In the genomic region with DNA sequence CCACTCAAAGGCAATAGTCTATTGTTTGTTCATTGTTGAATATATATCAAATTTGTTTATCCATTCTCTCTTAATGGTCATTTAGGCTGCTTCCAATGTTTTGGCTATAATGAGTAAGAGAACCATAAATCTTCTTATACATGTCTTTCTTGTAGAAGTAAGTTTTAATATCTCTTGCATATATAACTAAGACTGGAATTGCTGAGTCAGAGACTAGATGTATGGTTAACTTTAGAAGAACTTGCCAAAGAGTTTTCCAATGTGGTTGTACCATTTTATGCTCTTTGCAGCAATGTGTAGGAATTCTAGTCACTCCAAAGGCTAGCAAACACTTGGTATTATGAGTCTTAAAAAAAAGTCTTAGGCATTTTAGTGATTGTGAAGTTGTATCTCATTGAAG, we compare ENCODE assay signal across 27 cellular contexts.
"Had no signal": no experiment of that assay in that cellular context is flagged by ENCODE, and none has a peak within 500 bp of the region (broad histone marks: within the 10 kb centered on the region; RNA-seq: fewer than 3 reads in every experiment).

No MANE protein-coding gene starts in this region.

- FAIRE-seq: urothelium cell line had no signal

- DNase-seq: stimulated activated CD4-positive, alpha-beta T cell treated with anti-CD3 and anti-CD28 coated beads, Interleukin-2, amount 100 ng/mL, for 48 hours; stimulated activated CD4-positive, alpha-beta T cell treated with anti-CD3 and anti-CD28 coated beads, Interleukin-4, amount 100 ng/mL, for 1 hour; stimulated activated CD4-positive, alpha-beta T cell treated with anti-CD3 and anti-CD28 coated beads, Interleukin-4, amount 100 ng/mL, for 24 hours; stimulated activated CD4-positive, alpha-beta T cell treated with anti-CD3 and anti-CD28 coated beads, Interleukin-4, amount 100 ng/mL, for 4 hours; stimulated activated CD8-positive, alpha-beta memory T cell treated with anti-CD3 and anti-CD28 coated beads, Interleukin-4, amount 100 ng/mL, for 48 hours; stimulated activated naive B cell treated with anti-CD40 and anti-IgM and Interleukin-4, amounts not matched to agents 10 μg/mL and 1 μg/mL and 100 μg/mL, for 72 hours; stimulated activated naive CD4-positive, alpha-beta T cell; stimulated activated naive CD4-positive, alpha-beta T cell treated with Interleukin-2 at 50 U/mL for 16 hours; stimulated activated naive CD8-positive, alpha-beta T cell treated with anti-CD3 and anti-CD28 coated beads, Interleukin-15, amount 100 ng/mL, for 72 hours; stimulated activated naive CD8-positive, alpha-beta T cell treated with anti-CD3 and anti-CD28 coated beads, Interleukin-15, Interleukin-2, amounts not matched to agents 100 U/mL and 50 U/mL, for 24 hours; stomach; substantia nigra; testis; thyroid gland; tibial artery; transverse colon; trophoblast cell; upper lobe of left lung; upper lobe of right lung; uterus had no signal

- H3K4me3 ChIP-seq: stomach, suprapubic skin, testis, thoracic aorta, thyroid gland, tibial artery, tibial nerve, transverse colon, upper lobe of left lung, upper lobe of right lung, uterus, vagina had no signal

- H3K4me1 ChIP-seq: stomach, suprapubic skin, testis, thyroid gland, tibial nerve, transverse colon, upper lobe of left lung, upper lobe of right lung, uterus, vagina had no signal

- H3K27me3 ChIP-seq: stomach, suprapubic skin, testis, thyroid gland, tibial artery, tibial nerve, transverse colon, upper lobe of left lung, upper lobe of right lung, uterus, vagina had no signal

- H3K9me3 ChIP-seq: stomach, suprapubic skin, testis, thoracic aorta, thyroid gland, tibial artery, tibial nerve, transverse colon, upper lobe of left lung, upper lobe of right lung, uterus, vagina had no signal

- ATAC-seq: stimulated activated effector memory CD8-positive, alpha-beta T cell treated with anti-CD3 and anti-CD28 coated beads, Interleukin-12 subunit alpha, Interleukin-12 subunit beta, amount 100 ng/mL, for 72 hours; stimulated activated memory B cell treated with anti-CD40 and anti-IgM and Interleukin-4, amounts not matched to agents 10 μg/mL and 1 μg/mL and 100 μg/mL, for 72 hours; stimulated activated naive B cell treated with anti-CD40 and anti-IgM and Interleukin-4, amounts not matched to agents 10 μg/mL and 1 μg/mL and 100 μg/mL, for 72 hours; stimulated activated naive CD8-positive, alpha-beta T cell treated with anti-CD3 and anti-CD28 coated beads, Interleukin-15, amount 100 ng/mL, for 72 hours; stimulated activated naive CD8-positive, alpha-beta T cell treated with anti-CD3 and anti-CD28 coated beads, Interleukin-15, Interleukin-2, amounts not matched to agents 100 U/mL and 50 U/mL, for 24 hours; upper lobe of right lung had no signal

- H3K36me3 ChIP-seq: stomach, suprapubic skin, thoracic aorta, thyroid gland, tibial artery, tibial nerve, transverse colon, upper lobe of left lung, upper lobe of right lung, uterus, vagina had no signal

- H3K27ac ChIP-seq: stomach, suprapubic skin, testis, thoracic aorta, thyroid gland, tibial artery, tibial nerve, transverse colon, upper lobe of left lung, upper lobe of right lung, uterus, vagina had no signal
